8 cellular contexts compared by ENCODE assay signal in genomic region chr12:12723681-12724420, GRCh38. TPM values are rescaled to one million over a fixed set of nuclear protein-coding genes. Genes with fewer than 3 reads are reported as not detected.
DNase-seq lines count a peak whose midpoint lies in the region; ATAC-seq and TF ChIP-seq lines count a peak whose summit lies in the region.

No MANE protein-coding gene starts in this region.

- peak overlapping the region; percentile 63 for H3K4me3 ChIP-seq in hepatocyte
- H3K4me3 ChIP-seq in sigmoid colon, result peak overlapping the region; percentile 64 to 81 (median 74)

- ATAC-seq in HG03025 (IDR thresholded peaks at IDR 0.05; ENCODE audit: low FRiP score, unreplicated experiment), result no peak

- H3K27ac ChIP-seq in adipose tissue (ENCODE audit: low read depth, low read length), result peak overlapping the region; percentile 70
- peak overlapping the region; percentile 99 for H3K27ac ChIP-seq in hepatocyte
- H3K27ac ChIP-seq in sigmoid colon, result peak overlapping the region; percentile 98 to 100 (median 99)

- no peaks in the 10 kb centered on the region for H3K9me3 ChIP-seq in hepatocyte (ENCODE audit: low read depth)
- H3K9me3 ChIP-seq in sigmoid colon, result no peaks in the 10 kb centered on the region

- H4K20me1 ChIP-seq in hepatocyte (ENCODE audit: insufficient read depth, poor library complexity, severe bottlenecking), result peaks cover 19% of the 10 kb centered on the region

- no peak for TF ChIP-seq EP300 in sigmoid colon (IDR thresholded peaks at IDR 0.05)

- no peaks in the 10 kb centered on the region for H3K9me2 ChIP-seq in hepatocyte (replicated peaks; ENCODE audit: insufficient read depth)

- TF ChIP-seq CTCF in hepatocyte (IDR thresholded peaks at IDR 0.05; ENCODE audit: poor library complexity) (no peak), sigmoid colon (IDR thresholded peaks at IDR 0.05) (no peak)

- peaks cover 32% of the 10 kb centered on the region for H3K4me1 ChIP-seq in hepatocyte (ENCODE audit: insufficient read depth)
- H3K4me1 ChIP-seq in sigmoid colon, result peaks cover 0 to 50% (median 40%) of the 10 kb centered on the region in 4 donors

- H3K36me3 ChIP-seq in hepatocyte (replicated peaks; ENCODE audit: insufficient read depth, low read depth) (no peaks in the 10 kb centered on the region), sigmoid colon (peaks cover 0 to 36% (median 2%) of the 10 kb centered on the region in 4 donors)

- peak overlapping the region; percentile 94 for H3K4me2 ChIP-seq in hepatocyte

- intact Hi-C loops in sigmoid colon (cut with DNase I), result loop anchor here (2.0 kb wide), 1 partner anchor 63 kb away; no protein-coding TSS in a partner anchor

- WGBS in adipose tissue, 3 donors, result 0 to 1% (median 1%) methylated on average over 86 to 89 of the region's 89 CpGs
- 1% methylated on average over 52 of the region's 89 CpGs for WGBS in hepatocyte (ENCODE audit: low lambda C conversion rate, missing lambda C conversion rate)
- WGBS in sigmoid colon, 2 donors, result 0 to 1% methylated on average over 89 of the region's 89 CpGs

- H3K79me2 ChIP-seq in hepatocyte, result peaks cover 56% of the 10 kb centered on the region

- H2AFZ ChIP-seq in hepatocyte, result peak overlapping the region; percentile 71

- TF ChIP-seq POLR2A in GM19099 (IDR thresholded peaks at IDR 0.05; ENCODE audit: extremely low read depth, insufficient read length, low read depth) (peak; percentile 70), sigmoid colon (IDR thresholded peaks at IDR 0.05) (no peak)

- no peaks in the 10 kb centered on the region for H3K27me3 ChIP-seq in hepatocyte
- no peaks in the 10 kb centered on the region for H3K27me3 ChIP-seq in sigmoid colon

- DNase-seq in RPMI7951 (ENCODE audit: low read depth) (peak; percentile 35), hepatocyte (ENCODE audit: low spot score) (peak; percentile 52), sigmoid colon (peak; percentile 73), OCI-M2 (lab: John Stamatoyannopoulos, UW; ENCODE audit: unreplicated experiment) (no peak), kidney glomerular epithelial cell (lab: John Stamatoyannopoulos, UW) (no peak)

RNA-seq across cellular contexts. Expression of gene CDKN1B, which starts 6.7 kb away (rescaled TPM):
- 26.6 and 30.8 TPM in 2 replicates for total RNA-seq in RPMI7951 (2014; rRNA removed; shearing (Covaris generic))
- 10 to 100 TPM; 15.6 to 36.9 (median 24.1) TPM for polyA plus RNA-seq in adipose tissue
- total RNA-seq in hepatocyte, result 44.8 and 46.0 TPM in 2 replicates
- 4.2 and 7.0 TPM in 2 replicates for polyA plus RNA-seq in hepatocyte
- 100 to 1,000 TPM in 1 of 4 donors, 10 to 100 TPM in 3; 52.5 to 106 (median 81.3) TPM for total RNA-seq in sigmoid colon
- 10 to 100 TPM; 36.8 to 47.1 (median 43.8) TPM for polyA plus RNA-seq in sigmoid colon

RNA-seq across cellular contexts. Expression of gene GPR19, which starts 27.9 kb away (rescaled TPM):
- total RNA-seq in RPMI7951 (2014; rRNA removed; shearing (Covaris generic)), result 2.2 and 3.6 TPM in 2 replicates
- polyA plus RNA-seq in adipose tissue (under 1 TPM in 2 of 3 donors, not detected in 1; 0.06 to 0.09 TPM), hepatocyte (0.44 and 0.74 TPM in 2 replicates), sigmoid colon (under 1 TPM in 1 of 3 donors, not detected in 2; 0.98 TPM)
- total RNA-seq in hepatocyte (0.16 and 0.50 TPM in 2 replicates), sigmoid colon (under 1 TPM in 1 of 4 donors, not detected in 3; 0.36 TPM)

Comparison
In these comparisons a context has a peak if more than half of its experiments do, and no peak if none do; other contexts are left out.
1. DNase-seq: peak in RPMI7951 (single experiment), hepatocyte (single experiment) and sigmoid colon (single experiment); none in OCI-M2 (single experiment) and kidney glomerular epithelial cell (single experiment).
2. Peak in every context shown above with its lines, with median percentiles within 50 percentile points of each other: H3K27ac ChIP-seq.